In genomic region chr2:96437512-96437911, GRCh38 we compare ENCODE assay signal across 19 cellular contexts.
DNase-seq lines count a peak whose midpoint lies in the region; ATAC-seq and TF ChIP-seq lines count a peak whose summit lies in the region.
"Had no signal": no experiment of that assay in that cellular context is flagged by ENCODE, and none has a peak within 500 bp of the region (broad histone marks: within the 10 kb centered on the region; RNA-seq: fewer than 3 reads in every experiment).

No MANE protein-coding gene starts in this region.

- no peak for TF ChIP-seq CTCF in GM23338 (conservative IDR thresholded peaks at IDR 0.05; ENCODE audit: low read depth in 2 of 2)
- no peak for TF ChIP-seq CTCF in CD4-positive, alpha-beta T cell (IDR thresholded peaks at IDR 0.05)

- H3K27me3 ChIP-seq in GM23338 (ENCODE audit: insufficient read depth), result no peaks in the 10 kb centered on the region
- H3K27me3 ChIP-seq in CD4-positive, alpha-beta T cell (ENCODE audit: control insufficient read depth, insufficient read depth, low read length), result no peaks in the 10 kb centered on the region
- H3K27me3 ChIP-seq: BE2C, Peyer's patch had no signal

- H3K4me3 Mint-ChIP-seq in GM23338 (no peak overlapping the region), naive B cell (no peak overlapping the region)
- no peak overlapping the region for H3K4me3 Mint-ChIP-seq in CD4-positive, alpha-beta T cell
- H3K4me3 Mint-ChIP-seq: CD8-positive, alpha-beta memory T cell; HFFc6 had no signal

- H3K27ac ChIP-seq in GM23338 (ENCODE audit: low read depth), result peak overlapping the region; percentile 79; the same call in 1 of the 2 replicates
- no peak overlapping the region for H3K27ac ChIP-seq in CD4-positive, alpha-beta T cell (ENCODE audit: low read depth, low read length)
- H3K27ac ChIP-seq: Peyer's patch had no signal

- H3F3A ChIP-seq in GM23338 (replicated peaks; ENCODE audit: low read depth), result peaks cover 9% of the 10 kb centered on the region; the same call in 1 of the 2 replicates

- no peaks in the 10 kb centered on the region for H4K20me1 ChIP-seq in GM23338 (replicated peaks; ENCODE audit: insufficient read depth)

- CTCF ChIA-PET in CD4-positive, alpha-beta T cell (lab: Charles Lee), result no interaction called here

- in situ Hi-C loops in KBM-7 (cut with MboI; ENCODE audit: low pct_unique_long_range_greater_than_20kb, low sequenced_read_pairs), result no loop called here

- H3K27ac Mint-ChIP-seq in GM23338, result no peak overlapping the region
- H3K27ac Mint-ChIP-seq in naive B cell, result no peak overlapping the region
- no peak overlapping the region for H3K27ac Mint-ChIP-seq in CD4-positive, alpha-beta T cell
- H3K27ac Mint-ChIP-seq: CD8-positive, alpha-beta memory T cell; HFFc6 had no signal

- H3K4me1 ChIP-seq in GM23338 (ENCODE audit: insufficient read depth), result peaks cover 26% of the 10 kb centered on the region
- H3K4me1 ChIP-seq: BE2C, Peyer's patch had no signal

- H3K4me3 ChIP-seq in GM23338, result no peak overlapping the region; the same call in 1 of the 2 replicates
- H3K4me3 ChIP-seq: Peyer's patch had no signal

- H3K36me3 ChIP-seq in GM23338 (ENCODE audit: insufficient read depth), result peaks cover 18% of the 10 kb centered on the region
- H3K36me3 ChIP-seq: BE2C, Peyer's patch had no signal

- DNase-seq in GM23338 (ENCODE audit: low spot score) (no peak), KBM-7 (peak; percentile 44), OCI-M1 (lab: John Stamatoyannopoulos, UW) (peak; percentile 14), naive B cell (no peak), UCSD-AML1 (lab: John Stamatoyannopoulos, UW; ENCODE audit: unreplicated experiment) (no peak)
- no peak for DNase-seq in CD4-positive, alpha-beta T cell
- DNase-seq: BE2C; CD8-positive, alpha-beta memory T cell; GOT3; HFFc6; IMR-90; NCI-H1092 treated with DMSO at 0.1 percent for 48 hours; NCI-H1694 treated with DMSO at 0.1 percent for 48 hours; NCI-H345; NCI-H526 treated with DMSO at 0.1 percent for 48 hours; Peyer's patch; SHP77; SW 1271 had no signal

- H3K27me3 Mint-ChIP-seq in GM23338 (ENCODE audit: insufficient read depth, low read depth, poor library complexity), result peaks cover 5% of the 10 kb centered on the region
- H3K27me3 Mint-ChIP-seq in naive B cell, result peaks cover 5 to 49% (median 13%) of the 10 kb centered on the region in 3 donors
- H3K27me3 Mint-ChIP-seq in CD4-positive, alpha-beta T cell, result peaks cover 14% of the 10 kb centered on the region

- H2AFZ ChIP-seq in GM23338, result no peak overlapping the region

- H3K4me1 Mint-ChIP-seq in GM23338, result peaks cover 23% of the 10 kb centered on the region
- H3K4me1 Mint-ChIP-seq in naive B cell, result no peaks in the 10 kb centered on the region
- H3K4me1 Mint-ChIP-seq in CD4-positive, alpha-beta T cell (ENCODE audit: low read depth), result no peaks in the 10 kb centered on the region
- H3K4me1 Mint-ChIP-seq: CD8-positive, alpha-beta memory T cell had no signal

- intact Hi-C loops in CD4-positive, alpha-beta T cell (cut with DNase I, micrococcal nuclease), result no loop called here

- H3K9me3 Mint-ChIP-seq in GM23338 (peaks cover 46% of the 10 kb centered on the region), naive B cell (peaks cover 11 to 32% (median 23%) of the 10 kb centered on the region in 7 donors)
- H3K9me3 Mint-ChIP-seq in CD4-positive, alpha-beta T cell, result peaks cover 4% of the 10 kb centered on the region

- no peaks in the 10 kb centered on the region for H3K9me3 ChIP-seq in CD4-positive, alpha-beta T cell (ENCODE audit: control insufficient read depth, low read length)
- H3K9me3 ChIP-seq: BE2C, Peyer's patch had no signal

- H3K36me3 Mint-ChIP-seq in GM23338 (ENCODE audit: low read depth) (peaks cover 39% of the 10 kb centered on the region), naive B cell (peaks cover 16 to 17% of the 10 kb centered on the region in 2 donors)
- H3K36me3 Mint-ChIP-seq in CD4-positive, alpha-beta T cell (ENCODE audit: low read depth), result no peaks in the 10 kb centered on the region

- ATAC-seq in GM23338 (no peak), naive B cell (ENCODE audit: low read depth in 2 of 2) (peak; percentile 67 to 71), GM18867 (IDR thresholded peaks at IDR 0.05; ENCODE audit: unreplicated experiment) (no peak)
- no peak for ATAC-seq in CD4-positive, alpha-beta T cell (ENCODE audit: poor library complexity)

- POLR2A ChIA-PET in CD4-positive, alpha-beta T cell (lab: Charles Lee), result no interaction called here

- H3K79me2 ChIP-seq in GM23338 (replicated peaks; ENCODE audit: insufficient read depth), result no peaks in the 10 kb centered on the region

- H3K4me2 ChIP-seq in GM23338, result peak overlapping the region; percentile 58

- peaks cover 7% of the 10 kb centered on the region for H3K9me2 ChIP-seq in GM23338 (ENCODE audit: insufficient read depth)

TF ChIP-seq in GM23338, 12 proteins besides CTCF, POLR2A, EP300 and RAD21:
- TF ChIP-seq ZNF114 (CRISPR knock-in tag; IDR thresholded peaks at IDR 0.05) (no peak), ZNF331 (CRISPR knock-in tag; IDR thresholded peaks at IDR 0.05; ENCODE audit: low read depth) (no peak), POLR2AphosphoS5 (IDR thresholded peaks at IDR 0.05; ENCODE audit: low read depth) (no peak), STAT1 (IDR thresholded peaks at IDR 0.05; ENCODE audit: unreplicated experiment) (no peak), EZH2phosphoT487 (IDR thresholded peaks at IDR 0.05; ENCODE audit: unreplicated experiment) (no peak)

Comparison
In these comparisons a context has a peak if more than half of its experiments do, and no peak if none do; other contexts are left out.
1. ATAC-seq: peak in naive B cell (2 of 2); none in GM23338 (single experiment), CD4-positive, alpha-beta T cell (single experiment) and GM18867 (single experiment).
2. DNase-seq: peak in KBM-7 (single experiment) and OCI-M1 (single experiment); none in GM23338 (single experiment), naive B cell (single experiment), CD4-positive, alpha-beta T cell (0 of 10) and UCSD-AML1 (single experiment).